ENCODE assay signal across 20 cellular contexts in genomic region chr4:87076690-87077358, GRCh38.
A peak's percentile ranks its signal among the peaks of the same experiment; 100 is the strongest.
DNase-seq lines count a peak whose midpoint lies in the region; ATAC-seq, FAIRE-seq and TF ChIP-seq lines count a peak whose summit lies in the region.
"Had no signal": no experiment of that assay in that cellular context is flagged by ENCODE, and none has a peak within 500 bp of the region (broad histone marks: within the 10 kb centered on the region; RNA-seq: fewer than 3 reads in every experiment).

No MANE protein-coding gene starts in this region.

- FAIRE-seq in pancreas (lab: Jason Lieb, UNC): peak; percentile 20
- FAIRE-seq: A204.1, islet of Langerhans, urothelium cell line had no signal

- H3K4me1 ChIP-seq in right atrium auricular region (peaks cover 0 to 96% of the 10 kb centered on the region in 2 donors), esophagus muscularis mucosa (peaks cover 83 to 99% (median 96%) of the 10 kb centered on the region in 4 donors), pancreas (peaks cover 11 to 74% (median 60%) of the 10 kb centered on the region in 3 donors), vagina (peaks cover 97% of the 10 kb centered on the region)

- H3K9me3 ChIP-seq in right atrium auricular region (no peaks in the 10 kb centered on the region), esophagus muscularis mucosa (no peaks in the 10 kb centered on the region), pancreas (no peaks in the 10 kb centered on the region), vagina (no peaks in the 10 kb centered on the region)
- H3K9me3 ChIP-seq: spleen, stomach had no signal

- intact Hi-C loops in left cardiac atrium (cut with DNase I): no loop called here
- intact Hi-C loops in esophagus muscularis mucosa (cut with DNase I): no loop called here
- intact Hi-C loops in pancreas (cut with DNase I): loop anchor here in 2 of 3 donors (10.0 kb wide), 1 partner anchor 62 kb away; no protein-coding TSS in a partner anchor
- intact Hi-C loops in vagina (cut with DNase I): no loop called here

- WGBS in esophagus muscularis mucosa: 82% methylated on average over 6 of the region's 6 CpGs
- 80 to 83% methylated on average over 6 of the region's 6 CpGs for WGBS in pancreas, 2 donors

- H3K4me3 ChIP-seq in right atrium auricular region (no peak overlapping the region), esophagus muscularis mucosa (no peak overlapping the region), pancreas (no peak overlapping the region), vagina (no peak overlapping the region)
- H3K4me3 ChIP-seq: SK-N-MC, spleen, stomach had no signal

- TF ChIP-seq EP300 in esophagus muscularis mucosa (IDR thresholded peaks at IDR 0.05): no peak

- H3K36me3 ChIP-seq in right atrium auricular region (no peaks in the 10 kb centered on the region), esophagus muscularis mucosa (no peaks in the 10 kb centered on the region), pancreas (no peaks in the 10 kb centered on the region), vagina (no peaks in the 10 kb centered on the region)
- H3K36me3 ChIP-seq: spleen, stomach had no signal

- no peak for TF ChIP-seq CTCF in right atrium auricular region (IDR thresholded peaks at IDR 0.05)
- no peak for TF ChIP-seq CTCF in esophagus muscularis mucosa (IDR thresholded peaks at IDR 0.05)
- TF ChIP-seq CTCF in pancreas (IDR thresholded peaks at IDR 0.05): no peak
- TF ChIP-seq CTCF in vagina (IDR thresholded peaks at IDR 0.05): no peak

- no peak for ATAC-seq in left cardiac atrium
- no peak for ATAC-seq in pancreas
- no peak for ATAC-seq in GM18505 (IDR thresholded peaks at IDR 0.05; ENCODE audit: unreplicated experiment)
- ATAC-seq: natural killer cell treated with Interleukin-12 subunit alpha and Interleukin-12 subunit beta and Interleukin-15 and Interleukin-18, amount 100 ng/mL, for 72 hours had no signal

- H3K27me3 ChIP-seq in right atrium auricular region: no peaks in the 10 kb centered on the region
- H3K27me3 ChIP-seq in esophagus muscularis mucosa: no peaks in the 10 kb centered on the region
- no peaks in the 10 kb centered on the region for H3K27me3 ChIP-seq in pancreas
- no peaks in the 10 kb centered on the region for H3K27me3 ChIP-seq in vagina
- H3K27me3 ChIP-seq: spleen, stomach had no signal

- DNase-seq in right atrium auricular region (ENCODE audit: low spot score) (no peak), left cardiac atrium (no peak), esophagus muscularis mucosa (ENCODE audit: extremely low spot score) (no peak), pancreas (no peak), vagina (ENCODE audit: extremely low spot score in 2 of 2) (no peak), HuH-7 (ENCODE audit: low spot score) (no peak)
- DNase-seq in stimulated activated CD4-positive, alpha-beta T cell treated with anti-CD3 and anti-CD28 coated beads, Interleukin-2, amount 100 ng/mL, for 24 hours: no peak
- DNase-seq: Calu3; endodermal cell; mesenchymal stem cell; NCI-H510A treated with DMSO at 0.1 percent for 48 hours; spleen; stimulated activated CD4-positive, alpha-beta T cell treated with anti-CD3 and anti-CD28 coated beads, Interleukin-4, amount 100 ng/mL, for 4 hours; stomach had no signal

- H3K27ac ChIP-seq in right atrium auricular region: peak overlapping the region; percentile 3 to 90
- peak overlapping the region; percentile 79 to 84 (median 82) for H3K27ac ChIP-seq in esophagus muscularis mucosa (replicated peaks in 1 of 4)
- peak overlapping the region in 1 of 4 donors; percentile 63 for H3K27ac ChIP-seq in pancreas
- H3K27ac ChIP-seq in vagina: peak overlapping the region; percentile 52
- H3K27ac ChIP-seq: SK-N-MC, spleen had no signal

- no peak for TF ChIP-seq POLR2A in esophagus muscularis mucosa (IDR thresholded peaks at IDR 0.05; ENCODE audit: low read depth)
- TF ChIP-seq POLR2A in vagina (IDR thresholded peaks at IDR 0.05): no peak
- TF ChIP-seq POLR2A in GM18505 (IDR thresholded peaks at IDR 0.05; ENCODE audit: borderline replicate concordance, extremely low read depth, insufficient read depth, insufficient read length): no peak

Comparison
In these comparisons a context has a peak if more than half of its experiments do, and no peak if none do; other contexts are left out.
1. intact Hi-C loops: an anchor here in pancreas (10.0 kb wide); none called in left cardiac atrium, esophagus muscularis mucosa and vagina.